In genomic region chr20:51767018-51767866, GRCh38 we compare ENCODE assay signal across 8 cellular contexts. TPM values are rescaled to one million over a fixed set of nuclear protein-coding genes. Genes with fewer than 3 reads are reported as not detected.
DNase-seq lines count a peak whose midpoint lies in the region; ATAC-seq and TF ChIP-seq lines count a peak whose summit lies in the region.

No MANE protein-coding gene starts in this region.

- peaks cover 2% of the 10 kb centered on the region for H3K4me1 ChIP-seq in NT2/D1 (ENCODE audit: insufficient read depth, insufficient read length)
- peaks cover 0 to 19% (median 6%) of the 10 kb centered on the region in 9 donors for H3K4me1 ChIP-seq in heart right ventricle
- no peaks in the 10 kb centered on the region for H3K4me1 ChIP-seq in osteoblast (ENCODE audit: insufficient read depth, low read length)
- H3K4me1 ChIP-seq in upper lobe of left lung, result peaks cover 0 to 20% (median 6%) of the 10 kb centered on the region in 4 donors

- H3K27me3 ChIP-seq in NT2/D1 (ENCODE audit: insufficient read depth, insufficient read length), result peaks cover 25% of the 10 kb centered on the region
- peaks cover 0 to 36% (median 0%) of the 10 kb centered on the region in 7 donors for H3K27me3 ChIP-seq in heart right ventricle
- no peaks in the 10 kb centered on the region for H3K27me3 ChIP-seq in osteoblast (ENCODE audit: insufficient read depth, low read length)
- no peaks in the 10 kb centered on the region for H3K27me3 ChIP-seq in upper lobe of left lung

- DNase-seq in CD14-positive monocyte (ENCODE audit: low spot score) (no peak), NT2/D1 (ENCODE audit: low read depth, low spot score) (peak; percentile 52), heart right ventricle (peak; percentile 49 to 70), osteoblast (ENCODE audit: insufficient read length, low spot score, missing footprints) (peak; percentile 90), upper lobe of left lung (peak; percentile 94), foreskin melanocyte (no peak)
- DNase-seq in activated naive CD8-positive, alpha-beta T cell treated with anti-CD3 and anti-CD28 coated beads, Interleukin-2, amount 10 ng/mL, durations not matched to agents 7 days and 5 days, result peak; percentile 59

- no peak for TF ChIP-seq EP300 in upper lobe of left lung (IDR thresholded peaks at IDR 0.05)

- H3K4me3 Mint-ChIP-seq in CD14-positive monocyte, result peak overlapping the region; percentile 73 to 86
- H3K4me3 Mint-ChIP-seq in activated naive CD8-positive, alpha-beta T cell treated with anti-CD3 and anti-CD28 coated beads, Interleukin-2, amount 10 ng/mL, durations not matched to agents 7 days and 5 days, result peak overlapping the region; percentile 65

- H3K36me3 ChIP-seq in NT2/D1 (ENCODE audit: insufficient read depth, insufficient read length, low read length), result no peaks in the 10 kb centered on the region
- H3K36me3 ChIP-seq in heart right ventricle, result no peaks in the 10 kb centered on the region
- no peaks in the 10 kb centered on the region for H3K36me3 ChIP-seq in osteoblast (ENCODE audit: insufficient read depth, low read length)
- H3K36me3 ChIP-seq in upper lobe of left lung, result no peaks in the 10 kb centered on the region

- TF ChIP-seq CTCF in CD14-positive monocyte (IDR thresholded peaks at IDR 0.05), result no peak
- TF ChIP-seq CTCF in heart right ventricle (IDR thresholded peaks at IDR 0.05), result peak in 4 of 9 donors; percentile 13 to 30 (median 18)
- TF ChIP-seq CTCF in osteoblast (IDR thresholded peaks at IDR 0.05; ENCODE audit: extremely low read depth, low read depth, low read length), result peak; percentile 17
- TF ChIP-seq CTCF in upper lobe of left lung (IDR thresholded peaks at IDR 0.05), result peak in 3 of 6 experiments; percentile 11 to 51 (median 27)

- H3K79me2 ChIP-seq in osteoblast (ENCODE audit: insufficient read depth, low read length), result peaks cover 10% of the 10 kb centered on the region

- H3K9ac ChIP-seq in NT2/D1 (ENCODE audit: insufficient read length, low read depth), result peak overlapping the region; percentile 77

- no peak overlapping the region for H3K27ac Mint-ChIP-seq in CD14-positive monocyte
- no peak overlapping the region for H3K27ac Mint-ChIP-seq in activated naive CD8-positive, alpha-beta T cell treated with anti-CD3 and anti-CD28 coated beads, Interleukin-2, amount 10 ng/mL, durations not matched to agents 7 days and 5 days

- no peaks in the 10 kb centered on the region for H4K20me1 ChIP-seq in osteoblast (ENCODE audit: insufficient read depth, low read length)

- POLR2A ChIA-PET in activated naive CD8-positive, alpha-beta T cell treated with anti-CD3 and anti-CD28 coated beads, Interleukin-2, amount 10 ng/mL, durations not matched to agents 7 days and 5 days (lab: Charles Lee), result no interaction called here

- H3K27ac ChIP-seq in heart right ventricle, result peak overlapping the region in 8 of 10 donors; percentile 40 to 79 (median 65)
- H3K27ac ChIP-seq in osteoblast (ENCODE audit: low read depth, low read length), result peak overlapping the region; percentile 51
- H3K27ac ChIP-seq in upper lobe of left lung, result peak overlapping the region; percentile 7 to 82 (median 56)

- peak overlapping the region; percentile 90 for H3K4me2 ChIP-seq in osteoblast (ENCODE audit: insufficient read depth, low read length)

- ATAC-seq in HG03354 (IDR thresholded peaks at IDR 0.05; ENCODE audit: poor library complexity, severe bottlenecking, unreplicated experiment) (peak; percentile 55), heart right ventricle (peak; percentile 82 to 97 (median 92)), upper lobe of left lung (ENCODE audit: low FRiP score in 2 of 2) (peak; percentile 87 to 96)
- ATAC-seq in activated naive CD8-positive, alpha-beta T cell treated with anti-CD3 and anti-CD28 coated beads, Interleukin-2, amount 10 ng/mL, durations not matched to agents 7 days and 5 days (ENCODE audit: low read depth), result peak; percentile 87

- TF ChIP-seq POLR2A in upper lobe of left lung (IDR thresholded peaks at IDR 0.05), result no peak

- H3K27me3 Mint-ChIP-seq in CD14-positive monocyte (ENCODE audit: low read depth in 3 of 3), result peaks cover 36 to 46% (median 44%) of the 10 kb centered on the region in 3 donors
- peaks cover 50% of the 10 kb centered on the region for H3K27me3 Mint-ChIP-seq in activated naive CD8-positive, alpha-beta T cell treated with anti-CD3 and anti-CD28 coated beads, Interleukin-2, amount 10 ng/mL, durations not matched to agents 7 days and 5 days

- peaks cover 25% of the 10 kb centered on the region for H3K4me1 Mint-ChIP-seq in CD14-positive monocyte
- peaks cover 3% of the 10 kb centered on the region for H3K4me1 Mint-ChIP-seq in activated naive CD8-positive, alpha-beta T cell treated with anti-CD3 and anti-CD28 coated beads, Interleukin-2, amount 10 ng/mL, durations not matched to agents 7 days and 5 days

- peaks cover 3 to 7% of the 10 kb centered on the region in 2 donors for H3K36me3 Mint-ChIP-seq in CD14-positive monocyte
- peaks cover 2% of the 10 kb centered on the region for H3K36me3 Mint-ChIP-seq in activated naive CD8-positive, alpha-beta T cell treated with anti-CD3 and anti-CD28 coated beads, Interleukin-2, amount 10 ng/mL, durations not matched to agents 7 days and 5 days

- peak overlapping the region; percentile 55 for H3K4me3 ChIP-seq in NT2/D1 (ENCODE audit: insufficient read length, low read depth)
- H3K4me3 ChIP-seq in heart right ventricle, result peak overlapping the region; percentile 26 to 93 (median 84)
- H3K4me3 ChIP-seq in osteoblast (ENCODE audit: insufficient read depth, low read length), result peak overlapping the region; percentile 89
- peak overlapping the region; percentile 62 to 89 (median 72) for H3K4me3 ChIP-seq in upper lobe of left lung

- H3K9me3 Mint-ChIP-seq in CD14-positive monocyte, result peaks cover 0 to 10% (median 4%) of the 10 kb centered on the region in 7 donors
- H3K9me3 Mint-ChIP-seq in activated naive CD8-positive, alpha-beta T cell treated with anti-CD3 and anti-CD28 coated beads, Interleukin-2, amount 10 ng/mL, durations not matched to agents 7 days and 5 days, result no peaks in the 10 kb centered on the region

- intact Hi-C loops in CD14-positive monocyte (cut with micrococcal nuclease), result no loop called here
- intact Hi-C loops in heart right ventricle (cut with DNase I), result loop anchor here in 2 of 10 donors (10.0 kb wide), 1 partner anchor 112 kb away; no protein-coding TSS in a partner anchor

- no peaks in the 10 kb centered on the region for H3K9me3 ChIP-seq in NT2/D1 (ENCODE audit: insufficient read depth, low read length)
- H3K9me3 ChIP-seq in heart right ventricle, result no peaks in the 10 kb centered on the region
- H3K9me3 ChIP-seq in osteoblast (ENCODE audit: low read depth, low read length), result no peaks in the 10 kb centered on the region
- H3K9me3 ChIP-seq in upper lobe of left lung, result no peaks in the 10 kb centered on the region

- peak overlapping the region; percentile 81 for H2AFZ ChIP-seq in osteoblast (ENCODE audit: low read length)

- 2% methylated on average over 60 of the region's 60 CpGs for WGBS in heart right ventricle, 2 donors
- 2 to 3% methylated on average over 14 to 39 of the region's 60 CpGs for WGBS in upper lobe of left lung, 2 donors

RNA-seq across cellular contexts. Expression of gene ATP9A, which starts 0.9 kb away (rescaled TPM):
- not detected for polyA plus RNA-seq in CD14-positive monocyte
- 1 to 10 TPM; 1.1 to 1.3 TPM for total RNA-seq in activated naive CD8-positive, alpha-beta T cell treated with anti-CD3 and anti-CD28 coated beads, Interleukin-2, amount 10 ng/mL, durations not matched to agents 7 days and 5 days
- 10 to 100 TPM; 16.5 to 32.1 (median 27.0) TPM for total RNA-seq in heart right ventricle
- 1 to 10 TPM; 3.4 to 3.9 TPM for polyA plus RNA-seq in heart right ventricle
- total RNA-seq in osteoblast, result 46.0 and 48.9 TPM in 2 replicates
- 10 to 100 TPM; 15.7 to 31.3 (median 22.8) TPM for total RNA-seq in upper lobe of left lung

RNA-seq across cellular contexts. Expression of gene SALL4, which starts 35.1 kb away (rescaled TPM):
- polyA plus RNA-seq in CD14-positive monocyte (not detected), heart right ventricle (under 1 TPM; 0.01 to 0.22 TPM)
- total RNA-seq in activated naive CD8-positive, alpha-beta T cell treated with anti-CD3 and anti-CD28 coated beads, Interleukin-2, amount 10 ng/mL, durations not matched to agents 7 days and 5 days, result under 1 TPM; 0.08 to 0.11 TPM
- total RNA-seq in heart right ventricle (under 1 TPM in 4 of 10 donors, not detected in 6; 0.05 to 0.17 (median 0.06) TPM), osteoblast (3.3 and 3.5 TPM in 2 replicates), upper lobe of left lung (under 1 TPM in 3 of 6 donors, not detected in 3; 0.51 to 0.69 (median 0.52) TPM)

Comparison
In these comparisons a context has a peak if more than half of its experiments do, and no peak if none do; other contexts are left out.
1. DNase-seq: peak in NT2/D1 (single experiment), activated naive CD8-positive, alpha-beta T cell treated with anti-CD3 and anti-CD28 coated beads, Interleukin-2, amount 10 ng/mL, durations not matched to agents 7 days and 5 days (single experiment), heart right ventricle (2 of 2), osteoblast (single experiment) and upper lobe of left lung (2 of 2); none in CD14-positive monocyte (single experiment) and foreskin melanocyte (single experiment).
2. RNA of gene ATP9A, which starts 0.9 kb away (total RNA-seq): 46.0 to 48.9 TPM in osteoblast, 16.5 to 32.1 TPM in heart right ventricle and 15.7 to 31.3 TPM in upper lobe of left lung; 1.1 to 1.3 TPM in activated naive CD8-positive, alpha-beta T cell treated with anti-CD3 and anti-CD28 coated beads, Interleukin-2, amount 10 ng/mL, durations not matched to agents 7 days and 5 days; every median in the first group is over 4 times any median in the second.
3. Peak in every context shown above with its lines, with median percentiles within 50 percentile points of each other: ATAC-seq, H3K4me3 ChIP-seq and H3K27ac ChIP-seq.